ENCODE assay signal across 1 cellular context in genomic region chr2:14677039-14677438, GRCh38.
TF ChIP-seq lines count a peak whose summit lies in the region.

No MANE protein-coding gene starts in this region.

TF ChIP-seq in GM23338, 12 proteins besides CTCF, POLR2A, EP300 and RAD21 (continued from another document):
- TF ChIP-seq REST (IDR thresholded peaks at IDR 0.05; ENCODE audit: unreplicated experiment) (peak; percentile 71), POLR2AphosphoS5 (IDR thresholded peaks at IDR 0.05; ENCODE audit: low read depth) (no peak), EZH2 (IDR thresholded peaks at IDR 0.05; ENCODE audit: low read depth, unreplicated experiment) (no peak)
